In the genomic region with DNA sequence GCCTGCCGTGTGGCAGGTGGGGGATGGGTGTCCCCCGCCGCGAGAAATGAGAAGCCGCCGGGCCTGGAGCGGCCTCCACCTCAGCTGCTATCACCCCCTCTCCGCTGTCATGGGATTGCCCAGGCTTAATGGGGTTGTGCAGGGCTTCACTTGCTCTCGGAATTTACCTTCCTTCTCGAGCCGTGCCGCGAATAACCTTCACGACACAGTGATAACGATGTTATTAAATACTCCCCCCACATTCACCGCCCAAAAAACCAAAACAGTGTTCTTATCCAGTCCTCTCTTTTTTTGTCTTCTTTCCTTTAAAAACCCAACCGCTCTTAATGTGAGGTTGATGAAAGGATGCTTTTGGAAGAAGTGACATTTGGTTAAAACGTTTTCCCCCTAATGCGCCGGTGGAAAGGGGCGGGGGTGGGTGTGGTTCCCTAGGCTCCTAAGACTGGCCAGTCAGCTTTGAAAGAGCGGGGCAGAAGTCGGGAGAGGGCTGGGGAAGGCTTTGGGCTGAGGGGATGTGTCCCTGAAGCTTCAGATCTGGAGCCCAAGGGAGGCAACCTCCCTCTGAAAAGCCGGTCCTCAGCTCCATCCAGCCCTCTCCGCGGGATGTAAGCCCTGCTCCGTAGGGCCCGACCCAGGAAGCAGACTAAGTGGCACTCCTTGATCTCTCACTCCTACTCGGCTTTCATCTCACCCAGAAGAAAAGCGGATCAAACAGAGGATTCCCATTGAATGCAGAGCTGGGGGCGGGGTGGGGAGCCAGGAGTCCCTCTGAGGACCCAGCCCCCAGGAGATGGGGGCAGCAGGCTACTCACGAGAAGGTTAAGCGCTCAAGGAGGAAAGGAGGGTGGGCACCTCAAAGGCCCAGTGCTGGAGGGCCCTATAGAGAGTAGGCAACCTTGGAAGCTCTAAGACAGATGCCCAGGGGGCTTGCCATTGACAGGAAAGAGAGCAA, we compare ENCODE assay signal across 13 cellular contexts. TPM values are rescaled to one million over a fixed set of nuclear protein-coding genes. Genes with fewer than 3 reads are reported as not detected.
DNase-seq lines count a peak whose midpoint lies in the region; ATAC-seq and TF ChIP-seq lines count a peak whose summit lies in the region.
"Had no signal": no experiment of that assay in that cellular context is flagged by ENCODE, and none has a peak within 500 bp of the region (broad histone marks: within the 10 kb centered on the region; RNA-seq: fewer than 3 reads in every experiment).

No MANE protein-coding gene starts in this region.

- H3K79me2 ChIP-seq in neural cell (replicated peaks; ENCODE audit: insufficient read depth, low read length), result no peaks in the 10 kb centered on the region

- no peaks in the 10 kb centered on the region for H3K9me3 Mint-ChIP-seq in stimulated activated naive CD8-positive, alpha-beta T cell treated with anti-CD3 and anti-CD28 coated beads, Interleukin-15, amount 100 ng/mL, for 72 hours
- H3K9me3 Mint-ChIP-seq: dendritic cell treated with granulocyte-macrophage colony-stimulating factor and Interleukin-4, amounts not matched to agents 40 ng/mL and 50 ng/mL, for 4 days had no signal

- no peak for DNase-seq in stimulated activated naive CD8-positive, alpha-beta T cell treated with anti-CD3 and anti-CD28 coated beads, Interleukin-15, amount 100 ng/mL, for 72 hours
- no peak for DNase-seq in stimulated activated naive CD8-positive, alpha-beta T cell treated with anti-CD3 and anti-CD28 coated beads, Interleukin-15, Interleukin-2, amounts not matched to agents 100 U/mL and 50 U/mL, for 24 hours
- DNase-seq in coronary artery (ENCODE audit: low spot score) (no peak), NCI-H774 (lab: John Stamatoyannopoulos, UW) (no peak), pons (ENCODE audit: low spot score) (no peak), NCI-H128 (lab: John Stamatoyannopoulos, UW; ENCODE audit: unreplicated experiment) (no peak)
- DNase-seq: foreskin keratinocyte; kidney glomerular epithelial cell; stimulated activated CD4-positive, alpha-beta T cell treated with anti-CD3 and anti-CD28 coated beads, Interleukin-4, amount 100 ng/mL, for 4 hours had no signal

- no peak for ATAC-seq in stimulated activated naive CD8-positive, alpha-beta T cell treated with anti-CD3 and anti-CD28 coated beads, Interleukin-15, amount 100 ng/mL, for 72 hours
- no peak for ATAC-seq in stimulated activated naive CD8-positive, alpha-beta T cell treated with anti-CD3 and anti-CD28 coated beads, Interleukin-15, Interleukin-2, amounts not matched to agents 100 U/mL and 50 U/mL, for 24 hours
- ATAC-seq in HG03565 (IDR thresholded peaks at IDR 0.05; ENCODE audit: unreplicated experiment), result no peak
- ATAC-seq: foreskin keratinocyte had no signal

- H3K9me2 ChIP-seq in neural cell (ENCODE audit: insufficient read depth, low read length), result no peaks in the 10 kb centered on the region

- no peaks in the 10 kb centered on the region for H3K36me3 ChIP-seq in neural cell (ENCODE audit: insufficient read depth, low read length)
- H3K36me3 ChIP-seq: BLaER1 treated with 17β-estradiol and CSF1 and Interleukin-3, amounts not matched to agents 10 nM and 100 nM had no signal

- H3K27ac ChIP-seq in coronary artery (no peak overlapping the region), neural cell (ENCODE audit: low read length) (no peak overlapping the region)
- H3K27ac ChIP-seq: BLaER1 treated with 17β-estradiol and CSF1 and Interleukin-3, amounts not matched to agents 10 nM and 100 nM; foreskin keratinocyte had no signal

- no peak for TF ChIP-seq EP300 in neural cell (conservative IDR thresholded peaks at IDR 0.05; ENCODE audit: poor library complexity, severe bottlenecking)

- TF ChIP-seq RAD21 in neural cell (conservative IDR thresholded peaks at IDR 0.05), result no peak

- no peak overlapping the region for H3K4me2 ChIP-seq in neural cell (ENCODE audit: low read length)
- H3K4me2 ChIP-seq: BLaER1 treated with 17β-estradiol and CSF1 and Interleukin-3, amounts not matched to agents 10 nM and 100 nM had no signal

- peaks cover 60% of the 10 kb centered on the region for H3K4me1 Mint-ChIP-seq in stimulated activated naive CD8-positive, alpha-beta T cell treated with anti-CD3 and anti-CD28 coated beads, Interleukin-15, amount 100 ng/mL, for 72 hours

- peaks cover 100% of the 10 kb centered on the region for H3K27me3 Mint-ChIP-seq in stimulated activated naive CD8-positive, alpha-beta T cell treated with anti-CD3 and anti-CD28 coated beads, Interleukin-15, amount 100 ng/mL, for 72 hours

- no peak overlapping the region for H3K27ac Mint-ChIP-seq in stimulated activated naive CD8-positive, alpha-beta T cell treated with anti-CD3 and anti-CD28 coated beads, Interleukin-15, amount 100 ng/mL, for 72 hours
- H3K27ac Mint-ChIP-seq: dendritic cell treated with granulocyte-macrophage colony-stimulating factor and Interleukin-4, amounts not matched to agents 40 ng/mL and 50 ng/mL, for 4 days had no signal

- H3K4me3 ChIP-seq in coronary artery (peak overlapping the region; percentile 48), neural cell (ENCODE audit: low read length) (peak overlapping the region; percentile 21)
- H3K4me3 ChIP-seq: BLaER1 treated with 17β-estradiol and CSF1 and Interleukin-3, amounts not matched to agents 10 nM and 100 nM had no signal

- H3K9ac ChIP-seq in neural cell (ENCODE audit: low read length), result no peak overlapping the region
- H3K9ac ChIP-seq: BLaER1 treated with 17β-estradiol and CSF1 and Interleukin-3, amounts not matched to agents 10 nM and 100 nM had no signal

- H3F3A ChIP-seq in neural cell (ENCODE audit: insufficient read depth, low read length, poor library complexity, severe bottlenecking), result no peaks in the 10 kb centered on the region

- H4K20me1 ChIP-seq in neural cell (ENCODE audit: insufficient read depth), result no peaks in the 10 kb centered on the region
- H4K20me1 ChIP-seq: BLaER1 treated with 17β-estradiol and CSF1 and Interleukin-3, amounts not matched to agents 10 nM and 100 nM had no signal

- H3K27me3 ChIP-seq in neural cell (ENCODE audit: insufficient read depth, low read depth, low read length), result peaks cover 100% of the 10 kb centered on the region

- H2AFZ ChIP-seq in neural cell (ENCODE audit: low read depth, low read length), result no peak overlapping the region

- H3K4me3 Mint-ChIP-seq in stimulated activated naive CD8-positive, alpha-beta T cell treated with anti-CD3 and anti-CD28 coated beads, Interleukin-15, amount 100 ng/mL, for 72 hours, result peak overlapping the region; percentile 29 to 42

- H3K9me3 ChIP-seq in neural cell (ENCODE audit: low read length), result no peaks in the 10 kb centered on the region

- TF ChIP-seq CTCF in coronary artery (IDR thresholded peaks at IDR 0.05), result no peak
- TF ChIP-seq CTCF in neural cell (IDR thresholded peaks at IDR 0.05; ENCODE audit: poor library complexity, severe bottlenecking), result no peak

TF ChIP-seq in neural cell, 6 proteins besides CTCF, POLR2A, EP300 and RAD21:
- peak; percentile 85 for TF ChIP-seq POLR2AphosphoS5 (IDR thresholded peaks at IDR 0.05)
- TF ChIP-seq EZH2 (IDR thresholded peaks at IDR 0.05; ENCODE audit: borderline replicate concordance, insufficient read depth, low read length, poor library complexity, severe bottlenecking), result peak; percentile 54
- no peak for TF ChIP-seq SMC3 (conservative IDR thresholded peaks at IDR 0.05; ENCODE audit: poor library complexity)

RNA-seq across cellular contexts. Expression of a gene that starts 2.5 kb away (rescaled TPM):
- polyA plus RNA-seq in neural cell, result not detected in 2 replicates
- not detected in 2 replicates for polyA minus RNA-seq in neural cell
- polyA plus RNA-seq: foreskin keratinocyte had no signal

RNA-seq across cellular contexts. Expression of a gene that starts 40.2 kb away (rescaled TPM):
- polyA plus RNA-seq in neural cell, result not detected in 2 replicates
- polyA minus RNA-seq in neural cell, result not detected in 2 replicates
- polyA plus RNA-seq: foreskin keratinocyte had no signal

RNA-seq across cellular contexts. Expression of a gene that starts 55.0 kb away (rescaled TPM):
- not detected in 2 replicates for polyA plus RNA-seq in neural cell
- not detected in 2 replicates for polyA minus RNA-seq in neural cell
